Comparison of ENCODE assay signal across 16 cellular contexts in the genomic region with DNA sequence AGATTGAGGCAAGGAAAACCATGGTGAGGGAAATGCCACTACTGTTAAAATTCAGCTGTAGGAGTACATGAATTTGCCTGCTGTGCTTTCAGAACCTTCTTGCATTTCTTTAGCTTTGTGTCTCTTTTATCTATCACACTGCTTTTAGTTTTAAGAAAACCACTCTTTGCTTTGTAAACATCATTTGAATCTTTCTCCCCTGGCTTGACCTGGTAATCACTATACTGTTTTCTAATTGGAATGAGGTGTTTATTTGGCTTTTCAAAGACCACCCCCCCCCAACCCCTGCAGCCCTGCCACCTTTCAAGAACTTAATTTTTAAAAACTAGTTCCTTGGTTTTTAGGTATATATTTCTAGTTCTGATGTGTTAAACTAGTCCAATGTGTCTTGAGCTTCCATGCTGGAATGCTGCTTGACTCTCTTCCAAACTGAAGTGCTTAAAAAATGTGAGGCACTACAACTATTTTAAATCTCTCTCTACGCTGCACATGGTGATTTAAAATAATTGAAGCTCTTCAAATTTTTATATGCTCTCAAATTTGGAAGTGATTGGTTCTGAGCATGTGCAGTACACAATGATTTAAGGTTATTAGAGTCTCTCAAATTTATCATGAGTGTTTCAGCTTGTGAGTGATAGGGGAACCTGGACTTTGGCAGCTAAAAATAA.
A peak's percentile ranks its signal among the peaks of the same experiment; 100 is the strongest.
DNase-seq lines count a peak whose midpoint lies in the region; ATAC-seq, FAIRE-seq and TF ChIP-seq lines count a peak whose summit lies in the region.
"Had no signal": no experiment of that assay in that cellular context is flagged by ENCODE, and none has a peak within 500 bp of the region (broad histone marks: within the 10 kb centered on the region; RNA-seq: fewer than 3 reads in every experiment).

No MANE protein-coding gene starts in this region.

- FAIRE-seq in GM19239 (lab: Jason Lieb, UNC) = no peak

- peaks cover 63% of the 10 kb centered on the region for H3K4me1 Mint-ChIP-seq in neural crest cell
- H3K4me1 Mint-ChIP-seq in T-helper 17 cell = no peaks in the 10 kb centered on the region
- H3K4me1 Mint-ChIP-seq: activated B cell treated with CpG ODN at 0.5 μM for 24 hours; naive thymus-derived CD4-positive, alpha-beta T cell had no signal

- H3K4me3 ChIP-seq in HUES64 (ENCODE audit: low read length) = no peak overlapping the region
- H3K4me3 ChIP-seq in coronary artery = no peak overlapping the region
- H3K4me3 ChIP-seq: body of pancreas had no signal

- DNase-seq in AG20443 (ENCODE audit: low spot score) (peak; percentile 22), coronary artery (ENCODE audit: low spot score) (no peak), neural crest cell (ENCODE audit: low read depth, low spot score) (no peak), GM19239 (ENCODE audit: insufficient read length, low spot score) (no peak), T-helper 17 cell (no peak), NCI-H1105 treated with DMSO at 0.1 percent for 48 hours (lab: John Stamatoyannopoulos, UW) (no peak)
- DNase-seq: activated B cell treated with CpG ODN at 0.5 μM for 24 hours; activated effector memory CD4-positive, alpha-beta T cell treated with Interleukin-2 at 50 U/mL for 16 hours; BE2C; body of pancreas; MM.1S; naive thymus-derived CD4-positive, alpha-beta T cell; NCI-H1930; NCI-H69 had no signal

- 0 out of 2 replicates have a peak overlapping the region, but pooled peaks have one; percentile 39 for H3K9ac ChIP-seq in HUES64 (ENCODE audit: low read depth, low read length)

- H3K27ac Mint-ChIP-seq in neural crest cell (ENCODE audit: unreplicated experiment) (peak overlapping the region; percentile 88), T-helper 17 cell (no peak overlapping the region)
- H3K27ac Mint-ChIP-seq: activated B cell treated with CpG ODN at 0.5 μM for 24 hours; naive thymus-derived CD4-positive, alpha-beta T cell had no signal

- H3K4me1 ChIP-seq in HUES64 (ENCODE audit: insufficient read depth, low read length) = peaks cover 41% of the 10 kb centered on the region
- H3K4me1 ChIP-seq: BE2C, body of pancreas had no signal

- WGBS in HUES64 = no CpG with 5 or more reads among the region's 1 CpG

- H3K36me3 Mint-ChIP-seq in neural crest cell (ENCODE audit: low read depth) (peaks cover 3% of the 10 kb centered on the region), T-helper 17 cell (ENCODE audit: low read depth) (peaks cover under 1% of the 10 kb centered on the region)
- H3K36me3 Mint-ChIP-seq: naive thymus-derived CD4-positive, alpha-beta T cell had no signal

- H3K9me3 ChIP-seq in HUES64 (ENCODE audit: insufficient read depth, low read depth, low read length) (peaks cover under 1% of the 10 kb centered on the region; the same call in 1 of the 2 replicates), T-helper 17 cell (ENCODE audit: control insufficient read depth, low read length, poor library complexity, severe bottlenecking) (peaks cover 3% of the 10 kb centered on the region)
- H3K9me3 ChIP-seq: BE2C, body of pancreas had no signal

- H3K9me3 Mint-ChIP-seq in neural crest cell = no peaks in the 10 kb centered on the region

- H3K27me3 Mint-ChIP-seq in neural crest cell (ENCODE audit: low read depth) = no peaks in the 10 kb centered on the region
- peaks cover 20% of the 10 kb centered on the region for H3K27me3 Mint-ChIP-seq in T-helper 17 cell
- H3K27me3 Mint-ChIP-seq: activated B cell treated with CpG ODN at 0.5 μM for 24 hours had no signal

- ATAC-seq in HG02852 (IDR thresholded peaks at IDR 0.05; ENCODE audit: unreplicated experiment) (no peak), T-helper 17 cell (no peak)
- ATAC-seq: body of pancreas; naive thymus-derived CD4-positive, alpha-beta T cell had no signal

- H3K27ac ChIP-seq in HUES64 (ENCODE audit: low read depth, low read length) (peak overlapping the region; percentile 57; the same call in 1 of the 2 replicates), coronary artery (peak overlapping the region; percentile 34 to 61)
- H3K27ac ChIP-seq: body of pancreas had no signal

- H3K36me3 ChIP-seq in HUES64 (ENCODE audit: insufficient read depth, low read length) = no peaks in the 10 kb centered on the region
- H3K36me3 ChIP-seq: BE2C had no signal

- H3K4me3 Mint-ChIP-seq in neural crest cell (no peak overlapping the region), T-helper 17 cell (no peak overlapping the region)
- H3K4me3 Mint-ChIP-seq: activated B cell treated with CpG ODN at 0.5 μM for 24 hours; naive thymus-derived CD4-positive, alpha-beta T cell had no signal

- TF ChIP-seq CTCF in coronary artery (IDR thresholded peaks at IDR 0.05) = no peak
- TF ChIP-seq CTCF in neural crest cell (conservative IDR thresholded peaks at IDR 0.05) = no peak

- H3K27me3 ChIP-seq in HUES64 (ENCODE audit: insufficient read depth, low read length) = no peaks in the 10 kb centered on the region
- H3K27me3 ChIP-seq: BE2C, body of pancreas had no signal
